ENCODE assay signal across 1 cellular context in the genomic region with DNA sequence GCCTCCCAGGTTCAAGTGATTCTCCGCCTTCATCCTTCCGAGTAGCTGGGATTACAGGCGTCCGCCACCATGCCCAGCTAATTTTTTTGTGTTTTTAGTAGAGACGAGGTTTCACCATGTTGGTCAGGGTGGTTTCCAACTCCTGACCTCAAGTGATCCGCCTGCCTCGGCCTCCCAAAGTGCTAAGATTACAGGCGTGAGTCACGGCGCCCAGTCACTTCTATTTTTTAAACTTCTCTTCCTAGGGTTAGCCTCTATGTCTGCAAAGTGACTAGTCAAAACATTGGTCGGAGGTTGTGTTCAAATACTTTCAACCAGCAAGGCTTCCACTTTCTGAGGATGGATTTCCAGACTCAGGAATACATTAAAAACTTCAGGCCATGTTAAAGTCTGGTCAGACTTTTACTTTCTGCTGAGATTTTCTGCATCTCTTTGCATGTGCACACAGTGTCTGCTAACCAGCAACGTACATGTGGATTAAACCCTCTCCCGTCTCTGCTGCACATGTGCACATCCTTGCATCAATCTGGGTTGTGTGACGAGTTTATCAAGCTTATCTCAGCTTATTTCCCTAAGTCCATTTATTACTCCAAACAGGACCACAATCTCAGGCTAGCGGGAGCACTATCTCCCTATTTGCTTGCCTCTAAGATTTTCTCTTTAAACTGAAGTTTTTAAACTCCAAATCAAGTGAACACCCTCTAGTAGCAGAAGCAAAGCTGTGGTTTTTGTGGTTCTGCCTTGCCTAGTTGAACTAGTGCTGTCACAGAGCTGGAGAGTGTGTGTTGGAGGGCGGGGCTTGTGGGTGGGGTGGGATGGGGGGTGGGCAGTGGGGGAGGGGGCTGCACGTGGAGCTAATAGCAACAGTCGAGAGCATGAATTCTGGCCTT.
TF ChIP-seq lines count a peak whose summit lies in the region.

No MANE protein-coding gene starts in this region.

TF ChIP-seq in GM12878, 131 proteins besides CTCF, POLR2A, EP300 and RAD21:
- TF ChIP-seq, protein P1, sequence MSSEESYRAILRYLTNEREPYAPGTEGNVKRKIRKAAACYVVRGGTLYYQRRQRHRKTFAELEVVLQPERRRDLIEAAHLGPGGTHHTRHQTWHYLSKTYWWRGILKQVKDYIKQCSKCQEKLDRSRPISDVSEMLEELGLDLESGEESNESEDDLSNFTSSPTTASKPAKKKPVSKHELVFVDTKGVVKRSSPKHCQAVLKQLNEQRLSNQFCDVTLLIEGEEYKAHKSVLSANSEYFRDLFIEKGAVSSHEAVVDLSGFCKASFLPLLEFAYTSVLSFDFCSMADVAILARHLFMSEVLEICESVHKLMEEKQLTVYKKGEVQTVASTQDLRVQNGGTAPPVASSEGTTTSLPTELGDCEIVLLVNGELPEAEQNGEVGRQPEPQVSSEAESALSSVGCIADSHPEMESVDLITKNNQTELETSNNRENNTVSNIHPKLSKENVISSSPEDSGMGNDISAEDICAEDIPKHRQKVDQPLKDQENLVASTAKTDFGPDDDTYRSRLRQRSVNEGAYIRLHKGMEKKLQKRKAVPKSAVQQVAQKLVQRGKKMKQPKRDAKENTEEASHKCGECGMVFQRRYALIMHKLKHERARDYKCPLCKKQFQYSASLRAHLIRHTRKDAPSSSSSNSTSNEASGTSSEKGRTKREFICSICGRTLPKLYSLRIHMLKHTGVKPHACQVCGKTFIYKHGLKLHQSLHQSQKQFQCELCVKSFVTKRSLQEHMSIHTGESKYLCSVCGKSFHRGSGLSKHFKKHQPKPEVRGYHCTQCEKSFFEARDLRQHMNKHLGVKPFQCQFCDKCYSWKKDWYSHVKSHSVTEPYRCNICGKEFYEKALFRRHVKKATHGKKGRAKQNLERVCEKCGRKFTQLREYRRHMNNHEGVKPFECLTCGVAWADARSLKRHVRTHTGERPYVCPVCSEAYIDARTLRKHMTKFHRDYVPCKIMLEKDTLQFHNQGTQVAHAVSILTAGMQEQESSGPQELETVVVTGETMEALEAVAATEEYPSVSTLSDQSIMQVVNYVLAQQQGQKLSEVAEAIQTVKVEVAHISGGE (CRISPR knock-in tag; IDR thresholded peaks at IDR 0.05), result no peak
- TF ChIP-seq, protein P2, sequence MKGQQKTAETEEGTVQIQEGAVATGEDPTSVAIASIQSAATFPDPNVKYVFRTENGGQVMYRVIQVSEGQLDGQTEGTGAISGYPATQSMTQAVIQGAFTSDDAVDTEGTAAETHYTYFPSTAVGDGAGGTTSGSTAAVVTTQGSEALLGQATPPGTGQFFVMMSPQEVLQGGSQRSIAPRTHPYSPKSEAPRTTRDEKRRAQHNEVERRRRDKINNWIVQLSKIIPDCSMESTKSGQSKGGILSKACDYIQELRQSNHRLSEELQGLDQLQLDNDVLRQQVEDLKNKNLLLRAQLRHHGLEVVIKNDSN (IDR thresholded peaks at IDR 0.05; ENCODE audit: borderline replicate concordance, extremely low read length, insufficient read depth, low read depth, low read length), result no peak
- TF ChIP-seq, protein P3, sequence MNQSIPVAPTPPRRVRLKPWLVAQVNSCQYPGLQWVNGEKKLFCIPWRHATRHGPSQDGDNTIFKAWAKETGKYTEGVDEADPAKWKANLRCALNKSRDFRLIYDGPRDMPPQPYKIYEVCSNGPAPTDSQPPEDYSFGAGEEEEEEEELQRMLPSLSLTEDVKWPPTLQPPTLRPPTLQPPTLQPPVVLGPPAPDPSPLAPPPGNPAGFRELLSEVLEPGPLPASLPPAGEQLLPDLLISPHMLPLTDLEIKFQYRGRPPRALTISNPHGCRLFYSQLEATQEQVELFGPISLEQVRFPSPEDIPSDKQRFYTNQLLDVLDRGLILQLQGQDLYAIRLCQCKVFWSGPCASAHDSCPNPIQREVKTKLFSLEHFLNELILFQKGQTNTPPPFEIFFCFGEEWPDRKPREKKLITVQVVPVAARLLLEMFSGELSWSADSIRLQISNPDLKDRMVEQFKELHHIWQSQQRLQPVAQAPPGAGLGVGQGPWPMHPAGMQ (IDR thresholded peaks at IDR 0.05; ENCODE audit: borderline replicate concordance), result no peak
- TF ChIP-seq RUNX3 (IDR thresholded peaks at IDR 0.05; ENCODE audit: low read length), result peak; percentile 49; the same call in 1 of the 2 replicates
